In genomic region chr5:135079282-135079681, GRCh38 we compare ENCODE assay signal across 18 cellular contexts. TPM values are rescaled to one million over a fixed set of nuclear protein-coding genes. Genes with fewer than 3 reads are reported as not detected.
A peak's percentile ranks its signal among the peaks of the same experiment; 100 is the strongest.
DNase-seq lines count a peak whose midpoint lies in the region; ATAC-seq and TF ChIP-seq lines count a peak whose summit lies in the region.
"Had no signal": no experiment of that assay in that cellular context is flagged by ENCODE, and none has a peak within 500 bp of the region (broad histone marks: within the 10 kb centered on the region; RNA-seq: fewer than 3 reads in every experiment).

No MANE protein-coding gene starts in this region.

- no peak for TF ChIP-seq CTCF in RWPE2 (IDR thresholded peaks at IDR 0.05; ENCODE audit: poor library complexity, severe bottlenecking)

- CTCF ChIA-PET in CD8-positive, alpha-beta memory T cell (lab: Charles Lee), result no interaction called here

- H3K27me3 ChIP-seq in RWPE2 (ENCODE audit: insufficient read depth, poor library complexity, severe bottlenecking), result no peaks in the 10 kb centered on the region
- no peaks in the 10 kb centered on the region for H3K27me3 ChIP-seq in CD8-positive, alpha-beta memory T cell (ENCODE audit: insufficient read depth, low read length, poor library complexity, severe bottlenecking)
- H3K27me3 ChIP-seq: BE2C had no signal

- H3K9me3 Mint-ChIP-seq in CD8-positive, alpha-beta memory T cell, result peaks cover 0 to 11% (median 3%) of the 10 kb centered on the region in 5 donors

- intact Hi-C loops in cardiac septum (cut with DNase I) (no loop called here), Right ventricle myocardium superior (cut with DNase I) (no loop called here), posterior vena cava (cut with DNase I) (no loop called here)

- POLR2A ChIA-PET in CD8-positive, alpha-beta memory T cell (lab: Charles Lee), result no interaction called here

- H3K27ac Mint-ChIP-seq in CD8-positive, alpha-beta memory T cell, result no peak overlapping the region
- H3K27ac Mint-ChIP-seq: CD14-positive monocyte; CD4-positive, alpha-beta memory T cell; H9 had no signal

- no peaks in the 10 kb centered on the region for H3K36me3 ChIP-seq in RWPE2 (ENCODE audit: low read depth)
- H3K36me3 ChIP-seq in CD8-positive, alpha-beta memory T cell (ENCODE audit: insufficient read depth, low read length), result no peaks in the 10 kb centered on the region
- H3K36me3 ChIP-seq: BE2C had no signal

- H3K9me3 ChIP-seq in RWPE2 (ENCODE audit: severe bottlenecking), result peaks cover 8% of the 10 kb centered on the region
- no peaks in the 10 kb centered on the region for H3K9me3 ChIP-seq in CD8-positive, alpha-beta memory T cell (ENCODE audit: low read length)

- H3K27ac ChIP-seq in RWPE2 (ENCODE audit: poor library complexity, severe bottlenecking), result no peak overlapping the region
- H3K27ac ChIP-seq in CD8-positive, alpha-beta memory T cell (ENCODE audit: low read depth, low read length), result no peak overlapping the region

- ATAC-seq in Right ventricle myocardium superior (ENCODE audit: poor library complexity) (no peak), RWPE2 (ENCODE audit: low read depth) (no peak), GM18907 (IDR thresholded peaks at IDR 0.05; ENCODE audit: unreplicated experiment) (no peak)
- ATAC-seq: GM12878, HepG2 had no signal

- no peaks in the 10 kb centered on the region for H3K36me3 Mint-ChIP-seq in CD8-positive, alpha-beta memory T cell
- H3K36me3 Mint-ChIP-seq: CD14-positive monocyte; CD4-positive, alpha-beta memory T cell had no signal

- DNase-seq in cardiac septum (ENCODE audit: low spot score), result peak; percentile 66
- no peak for DNase-seq in Right ventricle myocardium superior
- DNase-seq in RWPE2 (ENCODE audit: low spot score), result peak; percentile 18
- peak; percentile 52 for DNase-seq in posterior vena cava (ENCODE audit: low spot score)
- DNase-seq in CD8-positive, alpha-beta memory T cell, result no peak
- DNase-seq in activated CD4-positive, CD25-positive, alpha-beta regulatory T cell (lab: John Stamatoyannopoulos, UW), result no peak
- DNase-seq: ACHN; BE2C; Calu3; CD4-positive, alpha-beta memory T cell; DND-41; EL; H9 had no signal

- H3K4me3 ChIP-seq in RWPE2 (ENCODE audit: severe bottlenecking), result no peak overlapping the region
- no peak overlapping the region for H3K4me3 ChIP-seq in CD8-positive, alpha-beta memory T cell (ENCODE audit: low read length)
- H3K4me3 ChIP-seq: GM12878 had no signal

- peaks cover 11 to 15% of the 10 kb centered on the region in 2 donors for H3K27me3 Mint-ChIP-seq in CD8-positive, alpha-beta memory T cell

- H3K4me3 Mint-ChIP-seq in CD8-positive, alpha-beta memory T cell, result no peak overlapping the region
- H3K4me3 Mint-ChIP-seq: CD4-positive, alpha-beta memory T cell; H9 had no signal

- no peaks in the 10 kb centered on the region for H3K4me1 Mint-ChIP-seq in CD8-positive, alpha-beta memory T cell
- H3K4me1 Mint-ChIP-seq: CD14-positive monocyte; CD4-positive, alpha-beta memory T cell; H9 had no signal

- no peaks in the 10 kb centered on the region for H3K4me1 ChIP-seq in RWPE2 (ENCODE audit: insufficient read depth, poor library complexity, severe bottlenecking)
- no peaks in the 10 kb centered on the region for H3K4me1 ChIP-seq in CD8-positive, alpha-beta memory T cell (ENCODE audit: insufficient read depth, low read length)
- H3K4me1 ChIP-seq: BE2C had no signal

RNA-seq across cellular contexts. Expression of gene PITX1, which starts 45.3 kb away (rescaled TPM):
- 0.83 TPM for total RNA-seq in cardiac septum
- total RNA-seq in Right ventricle myocardium superior, result not detected
- under 1 TPM; 0.81 to 0.97 TPM for total RNA-seq in posterior vena cava
- not detected for total RNA-seq in CD8-positive, alpha-beta memory T cell
- not detected for polyA plus RNA-seq in CD8-positive, alpha-beta memory T cell
- total RNA-seq: CD4-positive, alpha-beta memory T cell; H1; H9 had no signal
- polyA plus RNA-seq: CD14-positive monocyte; CD4-positive, alpha-beta memory T cell had no signal

Comparison
In these comparisons a context has a peak if more than half of its experiments do, and no peak if none do; other contexts are left out.
1. DNase-seq: peak in cardiac septum (single experiment), RWPE2 (single experiment) and posterior vena cava (single experiment); none in Right ventricle myocardium superior (single experiment), CD8-positive, alpha-beta memory T cell (0 of 5) and activated CD4-positive, CD25-positive, alpha-beta regulatory T cell (0 of 4).